ENCODE assay signal across 27 cellular contexts in genomic region chr10:105187243-105187642, GRCh38.
DNase-seq lines count a peak whose midpoint lies in the region; ATAC-seq and TF ChIP-seq lines count a peak whose summit lies in the region.
"Had no signal": no experiment of that assay in that cellular context is flagged by ENCODE, and none has a peak within 500 bp of the region (broad histone marks: within the 10 kb centered on the region; RNA-seq: fewer than 3 reads in every experiment).

No MANE protein-coding gene starts in this region.

- no peak overlapping the region for H3K4me3 ChIP-seq in SJCRH30
- no peak overlapping the region for H3K4me3 ChIP-seq in choroid plexus epithelial cell (ENCODE audit: low read depth, low read length)
- H3K4me3 ChIP-seq in trophoblast cell (ENCODE audit: low read depth, low read length), result no peak overlapping the region

- intact Hi-C loops in activated CD8-positive, alpha-beta T cell treated with anti-CD3 and anti-CD28 coated beads for 36 hours (cut with micrococcal nuclease), result no loop called here

- no peak overlapping the region for H3K9ac ChIP-seq in trophoblast cell (ENCODE audit: low read length)

- no peak overlapping the region for H3K18ac ChIP-seq in trophoblast cell (ENCODE audit: low read length)

- DNase-seq in A172 (ENCODE audit: low spot score) (peak; percentile 21), SJCRH30 (peak; percentile 71 to 83), choroid plexus epithelial cell (ENCODE audit: low read depth) (peak; percentile 2), myocyte (ENCODE audit: low read depth) (peak; percentile 41), NCI-H748 treated with DMSO at 0.1 percent for 48 hours (lab: John Stamatoyannopoulos, UW) (no peak), trophoblast cell (no peak)
- DNase-seq in activated CD8-positive, alpha-beta T cell treated with anti-CD3 and anti-CD28 coated beads for 36 hours, result no peak
- DNase-seq: 8988T; activated CD4-positive, alpha-beta memory T cell treated with anti-CD3 and anti-CD28 coated beads for 36 hours; activated CD4-positive, alpha-beta T cell treated with anti-CD3 and anti-CD28 coated beads for 1 hour; activated CD8-positive, alpha-beta memory T cell treated with anti-CD3 and anti-CD28 coated beads, Interleukin-2, amount 50 U/mL, for 4 hours; activated naive CD4-positive, alpha-beta T cell; AML-193; CD4-positive, CD25-positive, alpha-beta regulatory T cell; DMS79 treated with DMSO at 0.1 percent for 48 hours; effector memory CD8-positive, alpha-beta T cell; erythroblast; IMR-90; midbrain; natural killer cell; NCI-H146; NCI-H2171; NCI-H510A treated with DMSO at 0.1 percent for 48 hours; stimulated activated naive B cell treated with anti-CD40 and anti-IgM and Interleukin-4, amounts not matched to agents 10 μg/mL and 1 μg/mL and 100 μg/mL, for 72 hours had no signal

- H2BK120ac ChIP-seq in trophoblast cell (ENCODE audit: insufficient read depth, low read length, poor library complexity), result no peak overlapping the region

- H3K27me3 ChIP-seq in SJCRH30 (no peaks in the 10 kb centered on the region), trophoblast cell (ENCODE audit: insufficient read depth, low read length) (no peaks in the 10 kb centered on the region)

- H4K8ac ChIP-seq in trophoblast cell (ENCODE audit: low read depth, low read length), result no peak overlapping the region

- H2AK5ac ChIP-seq in trophoblast cell (ENCODE audit: low read length), result no peak overlapping the region

- H3K23ac ChIP-seq in trophoblast cell (ENCODE audit: low read length), result no peak overlapping the region

- H3K4me1 Mint-ChIP-seq in activated CD8-positive, alpha-beta T cell treated with anti-CD3 and anti-CD28 coated beads for 36 hours (ENCODE audit: low read depth), result no peaks in the 10 kb centered on the region
- H3K4me1 Mint-ChIP-seq: CD4-positive, CD25-positive, alpha-beta regulatory T cell; natural killer cell; stimulated activated naive B cell treated with anti-CD40 and anti-IgM and Interleukin-4, amounts not matched to agents 10 μg/mL and 1 μg/mL and 100 μg/mL, for 72 hours had no signal

- CTCF ChIA-PET in activated CD8-positive, alpha-beta T cell treated with anti-CD3 and anti-CD28 coated beads for 36 hours (lab: Charles Lee), result no interaction called here

- no peak overlapping the region for H4K12ac ChIP-seq in trophoblast cell (ENCODE audit: low read depth, low read length)

- no CpG with 5 or more reads among the region's 3 CpGs for WGBS in trophoblast cell (ENCODE audit: extremely low coverage, insufficient coverage, insufficient read length)

- no peak overlapping the region for H3K4ac ChIP-seq in trophoblast cell (ENCODE audit: low read depth, low read length)

- H3K9me3 Mint-ChIP-seq in activated CD8-positive, alpha-beta T cell treated with anti-CD3 and anti-CD28 coated beads for 36 hours, result no peaks in the 10 kb centered on the region
- H3K9me3 Mint-ChIP-seq: activated CD4-positive, alpha-beta memory T cell treated with anti-CD3 and anti-CD28 coated beads for 36 hours; T-helper 1 cell treated with Interleukin-12 subunit alpha and Interleukin-12 subunit beta and Interleukin-4 antibody, amounts not matched to agents 30 μg/mL and 1 μg/mL, for 36 hours had no signal

- no peak for ATAC-seq in activated CD8-positive, alpha-beta T cell treated with anti-CD3 and anti-CD28 coated beads for 36 hours
- no peak for ATAC-seq in GM18873 (IDR thresholded peaks at IDR 0.05; ENCODE audit: low FRiP score, unreplicated experiment)
- ATAC-seq: effector memory CD8-positive, alpha-beta T cell; natural killer cell; SK-N-SH treated with all-trans-retinoic acid at 6 μM for 48 hours; stimulated activated naive B cell treated with anti-CD40 and anti-IgM and Interleukin-4, amounts not matched to agents 10 μg/mL and 1 μg/mL and 100 μg/mL, for 72 hours had no signal

- no peaks in the 10 kb centered on the region for H3K9me3 ChIP-seq in SJCRH30 (replicated peaks)
- H3K9me3 ChIP-seq in trophoblast cell (ENCODE audit: insufficient read depth, low read depth, low read length), result no peaks in the 10 kb centered on the region

- H2BK5ac ChIP-seq in trophoblast cell (ENCODE audit: low read depth, low read length, poor library complexity), result no peak overlapping the region

- H3K79me1 ChIP-seq in trophoblast cell (ENCODE audit: low read length), result no peaks in the 10 kb centered on the region

- H3K27me3 Mint-ChIP-seq in activated CD8-positive, alpha-beta T cell treated with anti-CD3 and anti-CD28 coated beads for 36 hours, result no peaks in the 10 kb centered on the region
- H3K27me3 Mint-ChIP-seq: activated CD4-positive, alpha-beta memory T cell treated with anti-CD3 and anti-CD28 coated beads for 36 hours; CD4-positive, CD25-positive, alpha-beta regulatory T cell; effector memory CD8-positive, alpha-beta T cell; stimulated activated naive B cell treated with anti-CD40 and anti-IgM and Interleukin-4, amounts not matched to agents 10 μg/mL and 1 μg/mL and 100 μg/mL, for 72 hours had no signal

- no peak overlapping the region for H3K4me2 ChIP-seq in trophoblast cell (ENCODE audit: low read length)

- no peaks in the 10 kb centered on the region for H3K79me2 ChIP-seq in trophoblast cell (ENCODE audit: control insufficient read depth, insufficient read depth, low read length, poor library complexity)

- H4K91ac ChIP-seq in trophoblast cell (ENCODE audit: low read depth, low read length), result no peak overlapping the region

- H3K27ac ChIP-seq in SJCRH30 (no peak overlapping the region), trophoblast cell (ENCODE audit: low read depth, low read length) (no peak overlapping the region)

- no peak overlapping the region for H3K27ac Mint-ChIP-seq in activated CD8-positive, alpha-beta T cell treated with anti-CD3 and anti-CD28 coated beads for 36 hours
- H3K27ac Mint-ChIP-seq: activated CD4-positive, alpha-beta memory T cell treated with anti-CD3 and anti-CD28 coated beads for 36 hours; effector memory CD8-positive, alpha-beta T cell; natural killer cell; stimulated activated naive B cell treated with anti-CD40 and anti-IgM and Interleukin-4, amounts not matched to agents 10 μg/mL and 1 μg/mL and 100 μg/mL, for 72 hours; T-helper 1 cell treated with Interleukin-12 subunit alpha and Interleukin-12 subunit beta and Interleukin-4 antibody, amounts not matched to agents 30 μg/mL and 1 μg/mL, for 36 hours had no signal

- H3K36me3 ChIP-seq in SJCRH30 (no peaks in the 10 kb centered on the region), trophoblast cell (ENCODE audit: control insufficient read depth in 1 of 2, insufficient read depth in 2 of 2, low read length in 2 of 2) (no peaks in the 10 kb centered on the region)

- H2AFZ ChIP-seq in trophoblast cell (ENCODE audit: insufficient read depth, low read length, poor library complexity), result no peak overlapping the region

- H3K4me3 Mint-ChIP-seq in activated CD8-positive, alpha-beta T cell treated with anti-CD3 and anti-CD28 coated beads for 36 hours, result no peak overlapping the region
- H3K4me3 Mint-ChIP-seq: activated CD4-positive, alpha-beta memory T cell treated with anti-CD3 and anti-CD28 coated beads for 36 hours; CD4-positive, CD25-positive, alpha-beta regulatory T cell; effector memory CD8-positive, alpha-beta T cell; natural killer cell; stimulated activated naive B cell treated with anti-CD40 and anti-IgM and Interleukin-4, amounts not matched to agents 10 μg/mL and 1 μg/mL and 100 μg/mL, for 72 hours; T-helper 1 cell treated with Interleukin-12 subunit alpha and Interleukin-12 subunit beta and Interleukin-4 antibody, amounts not matched to agents 30 μg/mL and 1 μg/mL, for 36 hours had no signal

- H3K4me1 ChIP-seq in SJCRH30 (peaks cover 24% of the 10 kb centered on the region), trophoblast cell (ENCODE audit: control insufficient read depth in 1 of 2, insufficient read depth in 2 of 2, low read length in 2 of 2) (peaks cover 0 to 2% of the 10 kb centered on the region in 2 experiments)

- no peak overlapping the region for H3K14ac ChIP-seq in trophoblast cell (ENCODE audit: low read length)

- no peaks in the 10 kb centered on the region for H3K36me3 Mint-ChIP-seq in activated CD8-positive, alpha-beta T cell treated with anti-CD3 and anti-CD28 coated beads for 36 hours (ENCODE audit: low read depth)
- H3K36me3 Mint-ChIP-seq: activated CD4-positive, alpha-beta memory T cell treated with anti-CD3 and anti-CD28 coated beads for 36 hours; CD4-positive, CD25-positive, alpha-beta regulatory T cell; natural killer cell; stimulated activated naive B cell treated with anti-CD40 and anti-IgM and Interleukin-4, amounts not matched to agents 10 μg/mL and 1 μg/mL and 100 μg/mL, for 72 hours had no signal

- no peak overlapping the region for H2BK12ac ChIP-seq in trophoblast cell (ENCODE audit: low read length)

- no peak for TF ChIP-seq CTCF in choroid plexus epithelial cell (conservative IDR thresholded peaks at IDR 0.05; ENCODE audit: low read depth, low read length)
- TF ChIP-seq CTCF in activated CD8-positive, alpha-beta T cell treated with anti-CD3 and anti-CD28 coated beads for 36 hours (IDR thresholded peaks at IDR 0.05), result no peak

- POLR2A ChIA-PET in activated CD8-positive, alpha-beta T cell treated with anti-CD3 and anti-CD28 coated beads for 36 hours (lab: Charles Lee), result no interaction called here

Comparison
In these comparisons a context has a peak if more than half of its experiments do, and no peak if none do; other contexts are left out.
1. DNase-seq: peak in A172 (single experiment), SJCRH30 (2 of 2), choroid plexus epithelial cell (single experiment) and myocyte (single experiment); none in activated CD8-positive, alpha-beta T cell treated with anti-CD3 and anti-CD28 coated beads for 36 hours (single experiment), NCI-H748 treated with DMSO at 0.1 percent for 48 hours (single experiment) and trophoblast cell (0 of 2).